ENCODE assay signal across 1 cellular context in the genomic region with DNA sequence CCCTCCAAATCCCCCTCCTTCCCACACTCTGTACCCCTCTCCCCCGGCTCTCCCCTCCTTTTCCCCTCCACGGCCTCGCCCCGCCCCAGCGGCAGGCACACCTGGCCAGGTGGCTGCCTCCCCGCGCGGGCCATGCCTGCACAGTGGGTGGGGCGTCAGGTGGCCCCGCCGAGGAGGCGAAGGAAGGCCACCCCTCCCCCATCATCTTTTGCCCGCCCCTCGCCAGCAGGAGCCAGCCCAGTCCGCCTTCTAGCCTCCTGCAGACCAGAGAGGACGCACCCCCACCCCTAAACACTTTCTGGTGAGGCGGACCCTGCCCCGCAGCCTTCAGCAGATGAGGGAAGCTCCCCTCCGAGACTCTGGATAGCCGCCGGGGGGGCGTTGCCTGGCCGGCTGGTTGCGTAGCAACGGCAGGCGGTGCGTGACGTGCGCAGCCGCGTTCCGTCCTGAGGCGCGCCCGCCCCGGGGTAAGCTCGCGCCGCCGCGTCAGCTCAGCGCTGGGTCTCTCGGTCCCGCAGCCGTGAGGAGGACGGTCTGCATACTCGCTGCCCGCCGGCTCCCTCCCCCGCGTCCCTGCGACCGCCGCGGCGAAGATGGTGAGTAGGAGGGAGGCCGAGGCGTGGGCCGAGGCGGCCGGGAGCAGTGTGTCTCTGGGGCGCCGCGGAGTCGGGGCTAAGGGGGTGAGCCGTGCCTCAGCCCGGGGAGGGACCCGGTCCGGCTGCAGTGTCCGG.
TF ChIP-seq lines count a peak whose summit lies in the region.

DSTN (plus strand) TSS at position 460 of the 731 bp plus-strand sequence; CDS start at position 594, 134 bp downstream.

TF ChIP-seq in HepG2, 621 proteins besides CTCF, POLR2A, EP300 and RAD21 (continued from another document and continues in another):
- TF ChIP-seq ZNF275 (CRISPR knock-in tag; IDR thresholded peaks at IDR 0.05; ENCODE audit: borderline replicate concordance) = peak; percentile 87; the same call in 1 of the 2 replicates
- no peak for TF ChIP-seq MLXIP (CRISPR knock-in tag; IDR thresholded peaks at IDR 0.05; ENCODE audit: borderline replicate concordance)
- TF ChIP-seq FOSL2 (CRISPR knock-in tag; IDR thresholded peaks at IDR 0.05) = peak; percentile 4; the same call in 1 of the 2 replicates
- TF ChIP-seq ZNF562 (CRISPR knock-in tag; IDR thresholded peaks at IDR 0.05; ENCODE audit: borderline replicate concordance) = no peak
- no peak for TF ChIP-seq SYNCRIP (IDR thresholded peaks at IDR 0.05; ENCODE audit: insufficient read depth, low read depth, low read length)
- peak; percentile 55; the same call in 1 of the 2 replicates for TF ChIP-seq ELF3 (CRISPR knock-in tag; IDR thresholded peaks at IDR 0.05)
- no peak for TF ChIP-seq THYN1 (CRISPR knock-in tag; IDR thresholded peaks at IDR 0.05; ENCODE audit: borderline replicate concordance, low read depth)
- TF ChIP-seq NR0B2 (CRISPR knock-in tag; IDR thresholded peaks at IDR 0.05) = peak; percentile 80
- no peak for TF ChIP-seq NFE2L2 (IDR thresholded peaks at IDR 0.05; ENCODE audit: low read length)
- peak; percentile 75; the same call in 1 of the 2 replicates for TF ChIP-seq ZBTB2 (CRISPR knock-in tag; IDR thresholded peaks at IDR 0.05; ENCODE audit: low read depth)
- no peak for TF ChIP-seq ZNF282 (IDR thresholded peaks at IDR 0.05; ENCODE audit: partially characterized antibody)
- peak; percentile 93 for TF ChIP-seq ZNF616 (CRISPR knock-in tag; IDR thresholded peaks at IDR 0.05; ENCODE audit: low read depth)
- no peak; the same call in 1 of the 2 replicates for TF ChIP-seq KLF11 (CRISPR knock-in tag; IDR thresholded peaks at IDR 0.05)
- TF ChIP-seq ZNF761 (CRISPR knock-in tag; conservative IDR thresholded peaks at IDR 0.05) = no peak; the same call in 1 of the 2 replicates
- no peak for TF ChIP-seq CENPX (CRISPR knock-in tag; IDR thresholded peaks at IDR 0.05)
- TF ChIP-seq FLYWCH1 (CRISPR knock-in tag; IDR thresholded peaks at IDR 0.05) = peak; percentile 68; the same call in 1 of the 2 replicates
- TF ChIP-seq KLF6 (CRISPR knock-in tag; IDR thresholded peaks at IDR 0.05) = peak; percentile 79; the same call in 1 of the 2 replicates
- TF ChIP-seq ZNF737 (CRISPR knock-in tag; IDR thresholded peaks at IDR 0.05; ENCODE audit: borderline replicate concordance) = no peak
- no peak; the same call in 1 of the 2 replicates for TF ChIP-seq FOXA3 (CRISPR knock-in tag; IDR thresholded peaks at IDR 0.05)
- no peak for TF ChIP-seq MAFF (IDR thresholded peaks at IDR 0.05; ENCODE audit: low read depth, low read length)
- TF ChIP-seq AGO2 (optimal IDR thresholded peaks at IDR 0.05; ENCODE audit: low read depth, low read length) = peak; percentile 88
- TF ChIP-seq HDAC2 (CRISPR knock-in tag; IDR thresholded peaks at IDR 0.05) = peak; percentile 40; the same call in 1 of the 2 replicates
- no peak for TF ChIP-seq ISX (CRISPR knock-in tag; conservative IDR thresholded peaks at IDR 0.05)
- no peak for TF ChIP-seq ZBTB49 (CRISPR knock-in tag; IDR thresholded peaks at IDR 0.05; ENCODE audit: borderline replicate concordance)
- no peak for TF ChIP-seq MED8 (CRISPR knock-in tag; IDR thresholded peaks at IDR 0.05; ENCODE audit: insufficient replicate concordance)
- TF ChIP-seq CREB1 (IDR thresholded peaks at IDR 0.05) = peak; percentile 91
- TF ChIP-seq CREB1 (CRISPR knock-in tag; IDR thresholded peaks at IDR 0.05) = no peak
- TF ChIP-seq MIER2 (CRISPR knock-in tag; IDR thresholded peaks at IDR 0.05) = 0 out of 2 replicates have a peak, but pooled peaks have one; percentile 29
- no peak for TF ChIP-seq ZNF678 (CRISPR knock-in tag; IDR thresholded peaks at IDR 0.05)
- TF ChIP-seq FOXO1 (CRISPR knock-in tag; IDR thresholded peaks at IDR 0.05) = peak; percentile 28; the same call in 1 of the 2 replicates
- no peak for TF ChIP-seq USF2 (IDR thresholded peaks at IDR 0.05; ENCODE audit: low read depth, low read length)
- no peak; the same call in 1 of the 2 replicates for TF ChIP-seq USF2 (CRISPR knock-in tag; IDR thresholded peaks at IDR 0.05; ENCODE audit: borderline replicate concordance)
- TF ChIP-seq RBM39 (IDR thresholded peaks at IDR 0.05; ENCODE audit: low read depth, low read length, poor library complexity, severe bottlenecking) = no peak
- no peak for TF ChIP-seq E2F2 (CRISPR knock-in tag; IDR thresholded peaks at IDR 0.05; ENCODE audit: borderline replicate concordance)
- TF ChIP-seq ZNF841 (CRISPR knock-in tag; IDR thresholded peaks at IDR 0.05; ENCODE audit: borderline replicate concordance) = no peak
- no peak for TF ChIP-seq ZFP36 (IDR thresholded peaks at IDR 0.05; ENCODE audit: borderline replicate concordance, low read depth, low read length, partially characterized antibody)
- TF ChIP-seq IKZF4 (CRISPR knock-in tag; IDR thresholded peaks at IDR 0.05; ENCODE audit: borderline replicate concordance, low read depth, not compliant biosample characterization) = peak; percentile 12
- TF ChIP-seq RORA (CRISPR knock-in tag; IDR thresholded peaks at IDR 0.05) = no peak
- TF ChIP-seq TFDP2 (CRISPR knock-in tag; IDR thresholded peaks at IDR 0.05) = peak; percentile 65; the same call in 1 of the 2 replicates
- TF ChIP-seq ARNT (IDR thresholded peaks at IDR 0.05) = no peak
- no peak; the same call in 1 of the 2 replicates for TF ChIP-seq ZNF292 (CRISPR knock-in tag; IDR thresholded peaks at IDR 0.05; ENCODE audit: borderline replicate concordance, low read depth)
- TF ChIP-seq RFX5 (IDR thresholded peaks at IDR 0.05; ENCODE audit: low read depth, low read length) = peak; percentile 91
- peak; percentile 72 for TF ChIP-seq IKZF5 (CRISPR knock-in tag; IDR thresholded peaks at IDR 0.05)
- TF ChIP-seq TRIM24 (CRISPR knock-in tag; IDR thresholded peaks at IDR 0.05) = no peak
- peak; percentile 76 for TF ChIP-seq ZBTB14 (CRISPR knock-in tag; IDR thresholded peaks at IDR 0.05)
- peak; percentile 90; the same call in 1 of the 2 replicates for TF ChIP-seq MTA1 (CRISPR knock-in tag; IDR thresholded peaks at IDR 0.05; ENCODE audit: borderline replicate concordance)
- peak; percentile 85; the same call in 1 of the 2 replicates for TF ChIP-seq TSC22D2 (CRISPR knock-in tag; IDR thresholded peaks at IDR 0.05; ENCODE audit: borderline replicate concordance)
